ENCODE assay signal across 19 cellular contexts in genomic region chr15:52480990-52481389, GRCh38. TPM values are rescaled to one million over a fixed set of nuclear protein-coding genes. Genes with fewer than 3 reads are reported as not detected.
DNase-seq lines count a peak whose midpoint lies in the region; ATAC-seq, FAIRE-seq and TF ChIP-seq lines count a peak whose summit lies in the region.
"Had no signal": no experiment of that assay in that cellular context is flagged by ENCODE, and none has a peak within 500 bp of the region (broad histone marks: within the 10 kb centered on the region; RNA-seq: fewer than 3 reads in every experiment).

No MANE protein-coding gene starts in this region.

- BruUV-seq in HepG2 (replicated peaks; lab: Mats Ljungman, UMichigan), result no TSS peak

- POLR2A ChIA-PET in activated naive CD8-positive, alpha-beta T cell treated with anti-CD3 and anti-CD28 coated beads, Interleukin-2, amount 10 ng/mL, durations not matched to agents 7 days and 5 days (lab: Charles Lee), result no interaction called here
- POLR2A ChIA-PET in HepG2 (lab: Yijun Ruan, JAX), result no interaction called here

- CTCF ChIA-PET in HepG2 (lab: Yijun Ruan, JAX; ENCODE audit: low intra/inter-chr PET ratio, low total read pairs), result no interaction called here

- H3K79me2 ChIP-seq in OCI-LY3 (ENCODE audit: low read length) (peaks cover 75% of the 10 kb centered on the region), HepG2 (ENCODE audit: insufficient read depth, low read length) (no peaks in the 10 kb centered on the region)

- H3K4me3 Mint-ChIP-seq in activated naive CD8-positive, alpha-beta T cell treated with anti-CD3 and anti-CD28 coated beads, Interleukin-2, amount 10 ng/mL, durations not matched to agents 7 days and 5 days, result peak overlapping the region; percentile 70
- no peak overlapping the region for H3K4me3 Mint-ChIP-seq in activated naive CD8-positive, alpha-beta T cell treated with anti-CD3 and anti-CD28 coated beads, Interleukin-2, amount 50 U/mL, for 24 hours

- no peak for FAIRE-seq in HepG2 (lab: Jason Lieb, UNC)
- FAIRE-seq: astrocyte, small intestine, TTC549 had no signal

- peak overlapping the region; percentile 83; the same call in 1 of the 2 replicates for H3K4me2 ChIP-seq in OCI-LY3 (ENCODE audit: low read length)
- H3K4me2 ChIP-seq in HepG2 (ENCODE audit: low read depth, low read length), result no peak overlapping the region

- TF ChIP-seq RAD21 in HepG2 (CRISPR knock-in tag; IDR thresholded peaks at IDR 0.05), result no peak

- H3K27ac ChIP-seq in OCI-LY3 (ENCODE audit: low read length), result no peak overlapping the region
- H3K27ac ChIP-seq in lower lobe of right lung, result peak overlapping the region; percentile 19
- H3K27ac ChIP-seq in HepG2 (ENCODE audit: extremely low read length, insufficient read depth, low read length), result no peak overlapping the region
- H3K27ac ChIP-seq: SJCRH30 had no signal

- no peak for TF ChIP-seq CTCF in OCI-LY3 (IDR thresholded peaks at IDR 0.05; ENCODE audit: low read depth, low read length)
- no peak for TF ChIP-seq CTCF in lower lobe of right lung (IDR thresholded peaks at IDR 0.05)
- TF ChIP-seq CTCF in HepG2 (CRISPR knock-in tag; IDR thresholded peaks at IDR 0.05), result no peak

- H3K4me3 ChIP-seq in OCI-LY3 (ENCODE audit: low read length) (no peak overlapping the region), lower lobe of right lung (no peak overlapping the region), HepG2 (replicated peaks in 1 of 3; ENCODE audit: insufficient read depth in 1 of 3, low read depth in 2 of 3, low read length in 3 of 3) (no peak overlapping the region)
- H3K4me3 ChIP-seq: heart right ventricle, SJCRH30, upper lobe of left lung had no signal

- no peak for DNase-seq in activated naive CD8-positive, alpha-beta T cell treated with anti-CD3 and anti-CD28 coated beads, Interleukin-2, amount 10 ng/mL, durations not matched to agents 7 days and 5 days
- no peak for DNase-seq in activated naive CD8-positive, alpha-beta T cell treated with anti-CD3 and anti-CD28 coated beads, Interleukin-2, amount 50 U/mL, for 24 hours
- DNase-seq in lower lobe of right lung (no peak), HepG2 (ENCODE audit: low spot score) (no peak)
- DNase-seq in activated CD4-positive, alpha-beta T cell treated with anti-CD3 and anti-CD28 coated beads for 4 hours, result no peak
- DNase-seq in activated CD4-positive, alpha-beta T cell treated with anti-CD3 and anti-CD28 coated beads, Interleukin-2, amount 50 U/mL, for 4 hours, result no peak
- DNase-seq: ACHN; activated gamma-delta T cell; heart right ventricle; midbrain; NCI-H1105 treated with DMSO at 0.1 percent for 48 hours; SJCRH30; small intestine; stimulated activated naive CD4-positive, alpha-beta T cell treated with Interleukin-2 at 50 U/mL for 16 hours; upper lobe of left lung had no signal

- H4K20me1 ChIP-seq in OCI-LY3 (ENCODE audit: insufficient read depth, low read length), result peaks cover 9% of the 10 kb centered on the region
- no peaks in the 10 kb centered on the region for H4K20me1 ChIP-seq in HepG2 (ENCODE audit: insufficient read depth, low read length)

- no peak for TF ChIP-seq POLR2A in HepG2 (IDR thresholded peaks at IDR 0.05; ENCODE audit: insufficient read depth in 1 of 2, low read depth in 2 of 2, low read length in 2 of 2)

- no peak overlapping the region for H3K27ac Mint-ChIP-seq in activated naive CD8-positive, alpha-beta T cell treated with anti-CD3 and anti-CD28 coated beads, Interleukin-2, amount 10 ng/mL, durations not matched to agents 7 days and 5 days
- no peak overlapping the region for H3K27ac Mint-ChIP-seq in activated naive CD8-positive, alpha-beta T cell treated with anti-CD3 and anti-CD28 coated beads, Interleukin-2, amount 50 U/mL, for 24 hours

- in situ Hi-C loops in HepG2 (cut with HindIII; ENCODE audit: extremely low pct_ligation_motif_present, low pct_unique_long_range_greater_than_20kb), result no loop called here

- peaks cover 23% of the 10 kb centered on the region for H3K36me3 Mint-ChIP-seq in activated naive CD8-positive, alpha-beta T cell treated with anti-CD3 and anti-CD28 coated beads, Interleukin-2, amount 10 ng/mL, durations not matched to agents 7 days and 5 days
- H3K36me3 Mint-ChIP-seq in activated naive CD8-positive, alpha-beta T cell treated with anti-CD3 and anti-CD28 coated beads, Interleukin-2, amount 50 U/mL, for 24 hours (ENCODE audit: low read depth), result no peaks in the 10 kb centered on the region

- H3K9ac ChIP-seq in OCI-LY3 (ENCODE audit: low read length), result no peak overlapping the region
- H3K9ac ChIP-seq in HepG2 (ENCODE audit: insufficient read depth, low read depth, low read length), result no peak overlapping the region

- H2AFZ ChIP-seq in OCI-LY3 (ENCODE audit: low read depth, low read length), result no peak overlapping the region
- H2AFZ ChIP-seq in HepG2 (ENCODE audit: low read length), result no peak overlapping the region

- H3K36me3 ChIP-seq in OCI-LY3 (replicated peaks; ENCODE audit: low read depth, low read length), result peaks cover 3% of the 10 kb centered on the region
- no peaks in the 10 kb centered on the region for H3K36me3 ChIP-seq in lower lobe of right lung
- H3K36me3 ChIP-seq in HepG2 (replicated peaks in 1 of 2; ENCODE audit: control insufficient read depth in 1 of 2, insufficient read depth in 2 of 2, low read length in 2 of 2), result no peaks in the 10 kb centered on the region
- H3K36me3 ChIP-seq: heart right ventricle, SJCRH30, upper lobe of left lung had no signal

- 73% methylated on average over 1 of the region's 1 CpG for WGBS in HepG2 (ENCODE audit: low lambda C conversion rate)

- peaks cover 2% of the 10 kb centered on the region for H3K9me3 Mint-ChIP-seq in activated naive CD8-positive, alpha-beta T cell treated with anti-CD3 and anti-CD28 coated beads, Interleukin-2, amount 10 ng/mL, durations not matched to agents 7 days and 5 days
- H3K9me3 Mint-ChIP-seq in activated naive CD8-positive, alpha-beta T cell treated with anti-CD3 and anti-CD28 coated beads, Interleukin-2, amount 50 U/mL, for 24 hours, result no peaks in the 10 kb centered on the region

- ATAC-seq in activated naive CD8-positive, alpha-beta T cell treated with anti-CD3 and anti-CD28 coated beads, Interleukin-2, amount 10 ng/mL, durations not matched to agents 7 days and 5 days (ENCODE audit: low read depth), result no peak
- ATAC-seq in activated naive CD8-positive, alpha-beta T cell treated with anti-CD3 and anti-CD28 coated beads, Interleukin-2, amount 50 U/mL, for 24 hours, result no peak
- ATAC-seq in lower lobe of right lung (no peak), HepG2 (no peak), GM18870 (IDR thresholded peaks at IDR 0.05; ENCODE audit: unreplicated experiment) (no peak)

- intact Hi-C loops in lower lobe of right lung (cut with DNase I), result no loop called here
- intact Hi-C loops in HepG2 (cut with micrococcal nuclease; ENCODE audit: unreplicated experiment), result no loop called here

- no peak for TF ChIP-seq EP300 in HepG2 (IDR thresholded peaks at IDR 0.05; ENCODE audit: low read depth in 2 of 2, low read length in 2 of 2)
- TF ChIP-seq EP300 in HepG2 (CRISPR knock-in tag; IDR thresholded peaks at IDR 0.05; ENCODE audit: borderline replicate concordance), result no peak

- H3K27me3 Mint-ChIP-seq in activated naive CD8-positive, alpha-beta T cell treated with anti-CD3 and anti-CD28 coated beads, Interleukin-2, amount 10 ng/mL, durations not matched to agents 7 days and 5 days, result no peaks in the 10 kb centered on the region
- H3K27me3 Mint-ChIP-seq in activated naive CD8-positive, alpha-beta T cell treated with anti-CD3 and anti-CD28 coated beads, Interleukin-2, amount 50 U/mL, for 24 hours, result no peaks in the 10 kb centered on the region

- H3K4me1 ChIP-seq in OCI-LY3 (ENCODE audit: low read length) (peaks cover 54% of the 10 kb centered on the region), lower lobe of right lung (peaks cover 38% of the 10 kb centered on the region), HepG2 (ENCODE audit: insufficient read depth, low read length) (peaks cover 4% of the 10 kb centered on the region; the same call in 1 of the 2 replicates)
- H3K4me1 ChIP-seq: SJCRH30 had no signal

- H3K4me1 Mint-ChIP-seq in activated naive CD8-positive, alpha-beta T cell treated with anti-CD3 and anti-CD28 coated beads, Interleukin-2, amount 10 ng/mL, durations not matched to agents 7 days and 5 days, result peaks cover 43% of the 10 kb centered on the region
- H3K4me1 Mint-ChIP-seq in activated naive CD8-positive, alpha-beta T cell treated with anti-CD3 and anti-CD28 coated beads, Interleukin-2, amount 50 U/mL, for 24 hours, result peaks cover 49% of the 10 kb centered on the region

- H3K27me3 ChIP-seq in OCI-LY3 (ENCODE audit: low read depth, low read length), result no peaks in the 10 kb centered on the region
- H3K27me3 ChIP-seq in lower lobe of right lung (ENCODE audit: low read depth), result no peaks in the 10 kb centered on the region
- no peaks in the 10 kb centered on the region for H3K27me3 ChIP-seq in HepG2 (ENCODE audit: control insufficient read depth in 1 of 2, insufficient read depth in 2 of 2, low read length in 2 of 2)
- H3K27me3 ChIP-seq: heart right ventricle, SJCRH30, upper lobe of left lung had no signal

- H3K9me3 ChIP-seq in OCI-LY3 (ENCODE audit: insufficient read depth, low read length), result no peaks in the 10 kb centered on the region
- no peaks in the 10 kb centered on the region for H3K9me3 ChIP-seq in lower lobe of right lung
- no peaks in the 10 kb centered on the region for H3K9me3 ChIP-seq in HepG2 (ENCODE audit: low read length)
- H3K9me3 ChIP-seq: heart right ventricle, SJCRH30, upper lobe of left lung had no signal

RNA-seq across cellular contexts. Expression of gene MYO5A, which starts 47.7 kb away (rescaled TPM):
- 10 to 100 TPM; 28.5 to 36.3 TPM for total RNA-seq in activated naive CD8-positive, alpha-beta T cell treated with anti-CD3 and anti-CD28 coated beads, Interleukin-2, amount 10 ng/mL, durations not matched to agents 7 days and 5 days
- 36.1 TPM for total RNA-seq in lower lobe of right lung
- 4.8 and 9.4 TPM in 2 replicates for total RNA-seq in HepG2 (2016; rRNA removed; fragmentation: Illumina TruSeq; extraction: Trizol)
- 0.91 and 1.9 TPM in 2 replicates for total RNA-seq in HepG2 (2016; cell fraction: cytosol; rRNA removed; fragmentation: Illumina TruSeq; extraction: Trizol; ENCODE audit: low read depth)
- 4.2 and 6.7 TPM in 2 replicates for total RNA-seq in HepG2 (2016; cell fraction: insoluble cytoplasmic fraction; rRNA removed; fragmentation: Illumina TruSeq; extraction: Trizol)
- total RNA-seq in HepG2 (2016; cell fraction: membrane; rRNA removed; fragmentation: Illumina TruSeq; extraction: Trizol), result 3.0 and 3.6 TPM in 2 replicates
- total RNA-seq in HepG2 (2016; cell fraction: nucleus; rRNA removed; fragmentation: Illumina TruSeq; extraction: Trizol), result 4.6 and 5.9 TPM in 2 replicates
- 2.7 and 2.8 TPM in 2 replicates for polyA plus RNA-seq in HepG2 (2011; rRNA removed)
- 2.1 and 2.8 TPM in 2 replicates for polyA plus RNA-seq in HepG2 (2011; cell fraction: cytosol; rRNA removed)
- 2.8 and 3.8 TPM in 2 replicates for polyA plus RNA-seq in HepG2 (2011; cell fraction: nucleus; rRNA removed)
- 1.3 and 1.5 TPM in 2 replicates for polyA plus RNA-seq in HepG2 (2012)
- 0.27 and 0.34 TPM in 2 replicates for polyA plus RNA-seq in HepG2 (2016; cell fraction: cytosol; fragmentation: Illumina TruSeq; extraction: Trizol; ENCODE audit: low read depth)
- 3.4 and 4.6 TPM in 2 replicates for polyA plus RNA-seq in HepG2 (2016; cell fraction: insoluble cytoplasmic fraction; fragmentation: Illumina TruSeq; extraction: Trizol; ENCODE audit: low read depth)
- polyA plus RNA-seq in HepG2 (2016; cell fraction: membrane; fragmentation: Illumina TruSeq; extraction: Trizol; ENCODE audit: low read depth), result 0.93 and 1.1 TPM in 2 replicates
- polyA plus RNA-seq in HepG2 (2016; cell fraction: nucleus; fragmentation: Illumina TruSeq; extraction: Trizol; ENCODE audit: insufficient read depth, low read depth), result 4.0 and 5.1 TPM in 2 replicates
- polyA minus RNA-seq in HepG2 (2011; rRNA and poly(A)+ RNA removed; ENCODE audit: low replicate concordance), result 9.6 and 27.2 TPM in 2 replicates
- 2.6 and 5.5 TPM in 2 replicates for polyA minus RNA-seq in HepG2 (2011; cell fraction: cytosol; rRNA and poly(A)+ RNA removed)
- 5.7 and 8.0 TPM in 2 replicates for polyA minus RNA-seq in HepG2 (2011; cell fraction: nucleus; rRNA and poly(A)+ RNA removed)
